In genomic region chr13:66657165-66657895, GRCh38 we compare ENCODE assay signal across 10 cellular contexts.
DNase-seq lines count a peak whose midpoint lies in the region; ATAC-seq and TF ChIP-seq lines count a peak whose summit lies in the region.
"Had no signal": no experiment of that assay in that cellular context is flagged by ENCODE, and none has a peak within 500 bp of the region (broad histone marks: within the 10 kb centered on the region; RNA-seq: fewer than 3 reads in every experiment).

No MANE protein-coding gene starts in this region.

- H3K4me1 ChIP-seq in body of pancreas = no peaks in the 10 kb centered on the region

- no peak for TF ChIP-seq POLR2A in body of pancreas (IDR thresholded peaks at IDR 0.05)

- intact Hi-C loops in body of pancreas (cut with DNase I) = no loop called here

- DNase-seq in COR-L47 (lab: John Stamatoyannopoulos, UW) = peak; percentile 99
- DNase-seq in NCI-H2107 treated with DMSO at 0.1 percent for 48 hours (lab: John Stamatoyannopoulos, UW; ENCODE audit: unreplicated experiment) = peak; percentile 88
- DNase-seq in body of pancreas = peak; percentile 52 to 66 (median 60)
- DNase-seq in left kidney (ENCODE audit: low read depth, low spot score) = peak; percentile 20
- no peak for DNase-seq in stimulated activated CD4-positive, alpha-beta T cell treated with anti-CD3 and anti-CD28 coated beads, Interleukin-2, amount 100 ng/mL, for 24 hours
- DNase-seq in stimulated activated naive CD4-positive, alpha-beta T cell treated with Interleukin-2 at 50 U/mL for 16 hours (lab: John Stamatoyannopoulos, UW) = no peak
- DNase-seq: activated naive CD8-positive, alpha-beta T cell treated with anti-CD3 and anti-CD28 coated beads, Interleukin-2, amount 10 ng/mL, durations not matched to agents 7 days and 5 days had no signal

- no peak for TF ChIP-seq CTCF in body of pancreas (IDR thresholded peaks at IDR 0.05)

- H3K9me3 ChIP-seq in body of pancreas = no peaks in the 10 kb centered on the region

- no peak overlapping the region for H3K4me3 ChIP-seq in body of pancreas
- H3K4me3 ChIP-seq: GM12878 had no signal

- H3K27ac ChIP-seq in body of pancreas = peak overlapping the region in 1 of 4 donors; percentile 25

- WGBS in body of pancreas, 2 donors = 24 to 26% methylated on average over 6 of the region's 6 CpGs

- peak; percentile 72 for ATAC-seq in body of pancreas
- no peak for ATAC-seq in HG02763 (IDR thresholded peaks at IDR 0.05; ENCODE audit: unreplicated experiment)
- ATAC-seq in HG03432 (IDR thresholded peaks at IDR 0.05; ENCODE audit: unreplicated experiment) = no peak
- ATAC-seq: GM12878 had no signal

- H3K36me3 ChIP-seq in body of pancreas (replicated peaks in 1 of 2; ENCODE audit: insufficient read depth in 1 of 2, low read depth in 2 of 2) = no peaks in the 10 kb centered on the region

- H3K27me3 ChIP-seq in body of pancreas = no peaks in the 10 kb centered on the region

Comparison
In these comparisons a context has a peak if more than half of its experiments do, and no peak if none do; other contexts are left out.
1. DNase-seq: peak in COR-L47 (single experiment), NCI-H2107 treated with DMSO at 0.1 percent for 48 hours (single experiment), body of pancreas (4 of 4) and left kidney (single experiment); none in stimulated activated CD4-positive, alpha-beta T cell treated with anti-CD3 and anti-CD28 coated beads, Interleukin-2, amount 100 ng/mL, for 24 hours (0 of 2) and stimulated activated naive CD4-positive, alpha-beta T cell treated with Interleukin-2 at 50 U/mL for 16 hours (single experiment).